In genomic region chr10:60286436-60287023, GRCh38 we compare ENCODE assay signal across 16 cellular contexts.
DNase-seq lines count a peak whose midpoint lies in the region; ATAC-seq and TF ChIP-seq lines count a peak whose summit lies in the region.
"Had no signal": no experiment of that assay in that cellular context is flagged by ENCODE, and none has a peak within 500 bp of the region (broad histone marks: within the 10 kb centered on the region; RNA-seq: fewer than 3 reads in every experiment).

No MANE protein-coding gene starts in this region.

- H3K9me3 Mint-ChIP-seq in brain, result no peaks in the 10 kb centered on the region
- no peaks in the 10 kb centered on the region for H3K9me3 Mint-ChIP-seq in mesothelial cell of epicardium
- H3K9me3 Mint-ChIP-seq: CD4-positive, alpha-beta memory T cell; GM23338 had no signal

- H2AFZ ChIP-seq in ACC112 (ENCODE audit: low read length, unreplicated experiment), result peak overlapping the region; percentile 28
- H2AFZ ChIP-seq: GM23338 had no signal

- no peak for ATAC-seq in GM19035 (IDR thresholded peaks at IDR 0.05; ENCODE audit: unreplicated experiment)
- no peak for ATAC-seq in HG03095 (IDR thresholded peaks at IDR 0.05; ENCODE audit: unreplicated experiment)
- ATAC-seq: A549, GM23338 had no signal

- H3K27me3 ChIP-seq in ACC112 (ENCODE audit: insufficient read depth, low read length) (no peaks in the 10 kb centered on the region), BE2C (no peaks in the 10 kb centered on the region)

- no peaks in the 10 kb centered on the region for H3K79me2 ChIP-seq in ACC112 (ENCODE audit: control insufficient read depth, insufficient read depth, low read length, unreplicated experiment)

- H3K36me3 Mint-ChIP-seq in brain, result no peaks in the 10 kb centered on the region
- H3K36me3 Mint-ChIP-seq in mesothelial cell of epicardium, result no peaks in the 10 kb centered on the region
- H3K36me3 Mint-ChIP-seq: CD4-positive, alpha-beta memory T cell had no signal

- peaks cover 70% of the 10 kb centered on the region for H3K4me1 Mint-ChIP-seq in brain
- H3K4me1 Mint-ChIP-seq in mesothelial cell of epicardium, result peaks cover 64% of the 10 kb centered on the region

- no peaks in the 10 kb centered on the region for H3K9me3 ChIP-seq in BE2C
- H3K9me3 ChIP-seq: A549 had no signal

- H3K4me1 ChIP-seq in ACC112 (ENCODE audit: control insufficient read depth, insufficient read depth, low read length, unreplicated experiment) (peaks cover 42% of the 10 kb centered on the region), BE2C (peaks cover 22% of the 10 kb centered on the region)

- H3K27ac ChIP-seq in ACC112 (ENCODE audit: low read depth, low read length), result no peak overlapping the region
- H3K27ac ChIP-seq: A549 had no signal

- H3K4me3 ChIP-seq in ACC112 (ENCODE audit: low read depth, low read length), result no peak overlapping the region
- no peak overlapping the region for H3K4me3 ChIP-seq in BE2C (ENCODE audit: low read depth, low read length)
- H3K4me3 ChIP-seq: A549, GM23338 had no signal

- TF ChIP-seq CTCF in brain (conservative IDR thresholded peaks at IDR 0.05), result no peak
- no peak for TF ChIP-seq CTCF in mesothelial cell of epicardium (IDR thresholded peaks at IDR 0.05; ENCODE audit: unreplicated experiment)
- TF ChIP-seq CTCF in BE2C (IDR thresholded peaks at IDR 0.05; ENCODE audit: low read depth, low read length), result no peak

- H3K4me3 Mint-ChIP-seq in brain (no peak overlapping the region), mesothelial cell of epicardium (no peak overlapping the region)
- H3K4me3 Mint-ChIP-seq: CD4-positive, alpha-beta memory T cell; GM23338 had no signal

- H3K27me3 Mint-ChIP-seq in brain (peaks cover 3% of the 10 kb centered on the region), mesothelial cell of epicardium (ENCODE audit: low read depth) (no peaks in the 10 kb centered on the region)
- H3K27me3 Mint-ChIP-seq: CD4-positive, alpha-beta memory T cell had no signal

- DNase-seq in LHCN-M2 (ENCODE audit: low read depth) (peak; percentile 65), mesothelial cell of epicardium (ENCODE audit: low spot score in 2 of 2, unreplicated experiment in 2 of 2) (no peak), BE2C (no peak), NCI-H510A (lab: John Stamatoyannopoulos, UW) (no peak)
- DNase-seq: AML-193; CD4-positive, alpha-beta memory T cell; NCI-H1048; NCI-H146; NCI-H2081 treated with DMSO at 0.1 percent for 48 hours; NCI-H526 had no signal

- H3K27ac Mint-ChIP-seq in brain, result peak overlapping the region in 3 of 5 experiments; percentile 5 to 69 (median 64)
- H3K27ac Mint-ChIP-seq in mesothelial cell of epicardium, result peak overlapping the region; percentile 84
- H3K27ac Mint-ChIP-seq: CD4-positive, alpha-beta memory T cell; GM23338 had no signal

- no peaks in the 10 kb centered on the region for H3K36me3 ChIP-seq in ACC112 (ENCODE audit: insufficient read depth, low read length)
- no peaks in the 10 kb centered on the region for H3K36me3 ChIP-seq in BE2C
